Comparison of ENCODE assay signal across 9 cellular contexts in the genomic region with DNA sequence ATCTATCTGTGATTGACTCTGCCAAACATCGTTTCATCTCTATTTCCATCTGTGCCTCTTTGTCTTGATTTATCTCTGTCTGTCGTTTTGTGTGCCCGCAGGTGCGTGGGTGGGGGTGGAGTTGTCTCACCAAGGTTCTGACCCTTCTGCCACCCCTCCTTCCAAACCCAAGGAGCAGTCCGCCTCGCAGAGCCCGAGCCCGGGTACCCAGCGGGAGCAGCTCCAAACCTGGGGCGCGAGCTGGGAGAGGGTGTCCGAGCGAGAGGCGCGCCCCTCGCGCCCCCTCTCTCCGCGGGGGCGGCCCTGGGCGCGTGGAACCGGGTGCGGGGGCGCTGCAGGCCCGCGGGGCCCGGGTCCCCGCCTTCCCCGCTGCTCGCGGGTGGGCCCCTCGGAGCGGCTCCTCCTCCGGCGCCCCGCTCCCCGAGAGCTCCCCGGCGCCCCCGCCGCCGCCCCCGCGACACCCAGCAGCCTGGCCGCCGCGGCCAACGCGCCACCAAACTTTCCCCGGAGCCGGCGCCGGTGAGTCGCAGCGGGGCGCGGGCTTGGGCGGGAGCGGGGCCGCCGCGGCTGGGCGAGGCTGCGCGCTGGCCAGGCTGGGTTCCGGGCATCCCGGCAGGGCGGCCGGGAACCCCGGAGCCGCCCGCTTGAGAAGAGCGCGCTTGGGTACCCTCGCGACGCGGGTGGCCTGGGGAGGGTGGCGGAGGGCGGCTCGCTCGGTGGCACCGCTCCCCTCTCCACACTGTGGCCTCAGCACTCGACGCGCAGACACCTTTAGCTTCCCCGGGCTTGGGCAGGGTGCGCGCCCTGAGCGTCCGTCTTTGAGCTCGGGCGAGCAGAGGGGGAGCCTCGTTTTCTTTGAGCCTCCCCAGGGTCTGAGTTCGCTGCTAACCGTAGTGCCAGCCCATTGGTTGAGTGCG. TPM values are rescaled to one million over a fixed set of nuclear protein-coding genes. Genes with fewer than 3 reads are reported as not detected.
DNase-seq lines count a peak whose midpoint lies in the region; ATAC-seq and TF ChIP-seq lines count a peak whose summit lies in the region.
"Had no signal": no experiment of that assay in that cellular context is flagged by ENCODE, and none has a peak within 500 bp of the region (broad histone marks: within the 10 kb centered on the region; RNA-seq: fewer than 3 reads in every experiment).

A gene with protein sequence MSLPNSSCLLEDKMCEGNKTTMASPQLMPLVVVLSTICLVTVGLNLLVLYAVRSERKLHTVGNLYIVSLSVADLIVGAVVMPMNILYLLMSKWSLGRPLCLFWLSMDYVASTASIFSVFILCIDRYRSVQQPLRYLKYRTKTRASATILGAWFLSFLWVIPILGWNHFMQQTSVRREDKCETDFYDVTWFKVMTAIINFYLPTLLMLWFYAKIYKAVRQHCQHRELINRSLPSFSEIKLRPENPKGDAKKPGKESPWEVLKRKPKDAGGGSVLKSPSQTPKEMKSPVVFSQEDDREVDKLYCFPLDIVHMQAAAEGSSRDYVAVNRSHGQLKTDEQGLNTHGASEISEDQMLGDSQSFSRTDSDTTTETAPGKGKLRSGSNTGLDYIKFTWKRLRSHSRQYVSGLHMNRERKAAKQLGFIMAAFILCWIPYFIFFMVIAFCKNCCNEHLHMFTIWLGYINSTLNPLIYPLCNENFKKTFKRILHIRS (plus strand): TSS at position 458 of the 917 bp plus-strand sequence. CDS start 104,545 bp downstream, outside the sequence.

- H3K9ac ChIP-seq in adipocyte (ENCODE audit: low read length), result peak within 1 kb of the TSS; percentile 63

- no peaks in the 10 kb centered on the region for H3K27me3 ChIP-seq in adipocyte (replicated peaks; ENCODE audit: control insufficient read depth, insufficient read depth, low read length)
- peaks cover 0 to 76% (median 26%) of the 10 kb centered on the region in 7 donors for H3K27me3 ChIP-seq in spleen (replicated peaks in 1 of 7)

- H3K9me3 ChIP-seq in adipocyte (ENCODE audit: control insufficient read depth, low read length) (no peaks in the 10 kb centered on the region), iPS-18c (ENCODE audit: control insufficient read depth, insufficient read depth, low read length) (no peaks in the 10 kb centered on the region), spleen (no peaks in the 10 kb centered on the region)

- TF ChIP-seq POLR2A in spleen (IDR thresholded peaks at IDR 0.05), result no peak

- intact Hi-C loops in spleen (cut with DNase I; ENCODE audit: low total_unique reads), result no loop called here

- H3K36me3 ChIP-seq in adipocyte (ENCODE audit: control insufficient read depth, insufficient read depth, low read length, severe bottlenecking) (no peaks in the 10 kb centered on the region), spleen (no peaks in the 10 kb centered on the region)

- WGBS in spleen, 5 donors, result 1 to 5% (median 2%) methylated on average over 25 to 98 of the region's 98 CpGs

- DNase-seq in DMS53 (lab: John Stamatoyannopoulos, UW), result peak; percentile 2
- no peak for DNase-seq in DMS53 treated with DMSO at 0.1 percent for 48 hours (lab: John Stamatoyannopoulos, UW; ENCODE audit: unreplicated experiment)
- peak; percentile 76 for DNase-seq in adipocyte (ENCODE audit: low read depth)
- peak; percentile 64 for DNase-seq in spleen
- DNase-seq in activated naive CD4-positive, alpha-beta T cell treated with Interleukin-2 at 50 U/mL for 16 hours, result no peak

- TF ChIP-seq CTCF in spleen (IDR thresholded peaks at IDR 0.05 in 8 of 11, conservative IDR thresholded peaks at IDR 0.05 in 3 of 11), result no peak

- H3K4me1 ChIP-seq in adipocyte (ENCODE audit: control insufficient read depth, insufficient read depth, low read length) (peaks cover 20% of the 10 kb centered on the region), spleen (peaks cover 0 to 22% (median 16%) of the 10 kb centered on the region in 6 donors)

- H3K27ac ChIP-seq in spleen, result no peak within 1 kb of the TSS
- H3K27ac ChIP-seq: SK-N-MC had no signal

- no peak for ATAC-seq in GM19463 (IDR thresholded peaks at IDR 0.05; ENCODE audit: unreplicated experiment)
- no peak for ATAC-seq in GM18498 (IDR thresholded peaks at IDR 0.05; ENCODE audit: unreplicated experiment)

- H3K4me3 ChIP-seq in adipocyte (ENCODE audit: low read length) (peak within 1 kb of the TSS; percentile 80), iPS-18c (ENCODE audit: insufficient read depth, low read depth, low read length) (peak within 1 kb of the TSS; percentile 53), spleen (peak within 1 kb of the TSS in 7 of 8 donors; percentile 26 to 69 (median 38))
- H3K4me3 ChIP-seq: SK-N-MC had no signal

RNA-seq across cellular contexts. Expression of the gene that starts here (rescaled TPM):
- 1 to 10 TPM in 6 of 7 donors, under 1 TPM in 1; 0.92 to 4.4 (median 2.4) TPM for total RNA-seq in spleen
- under 1 TPM; 0.15 to 0.42 (median 0.29) TPM for polyA plus RNA-seq in spleen

Comparison
In these comparisons a context has a peak if more than half of its experiments do, and no peak if none do; other contexts are left out.
1. DNase-seq: peak in DMS53 (single experiment), adipocyte (single experiment) and spleen (single experiment); none in DMS53 treated with DMSO at 0.1 percent for 48 hours (single experiment) and activated naive CD4-positive, alpha-beta T cell treated with Interleukin-2 at 50 U/mL for 16 hours (single experiment).
2. Peak in every context shown above with its lines, with median percentiles within 50 percentile points of each other: H3K4me3 ChIP-seq.